Comparison of ENCODE assay signal across 8 cellular contexts in genomic region chr19:41883821-41884733, GRCh38. TPM values are rescaled to one million over a fixed set of nuclear protein-coding genes. Genes with fewer than 3 reads are reported as not detected.
DNase-seq lines count a peak whose midpoint lies in the region; ATAC-seq and TF ChIP-seq lines count a peak whose summit lies in the region.

No MANE protein-coding gene starts in this region.

- peaks cover 13% of the 10 kb centered on the region for H3K36me3 ChIP-seq in GM06990 (ENCODE audit: control insufficient read depth, insufficient read depth, low read length)
- peaks cover 10% of the 10 kb centered on the region; the same call in 1 of the 2 replicates for H3K36me3 ChIP-seq in SK-N-MC (ENCODE audit: insufficient read depth, low read length)
- H3K36me3 ChIP-seq in testis (ENCODE audit: low read depth, missing control alignments): no peaks in the 10 kb centered on the region

- intact Hi-C loops in testis (cut with DNase I; ENCODE audit: low total_unique reads): no loop called here

- ATAC-seq in omental fat pad (ENCODE audit: low FRiP score): peak; percentile 94

- peak overlapping the region; percentile 85 for H3K4me3 Mint-ChIP-seq in activated naive CD4-positive, alpha-beta T cell treated with anti-CD3 and anti-CD28 coated beads, Interleukin-2, amount 50 U/mL, for 24 hours

- DNase-seq in GM06990 (ENCODE audit: extremely low read depth, insufficient read length) (peak; percentile 98), HFF-Myc (ENCODE audit: extremely low read depth, low read depth) (peak; percentile 71), NAMALWA (ENCODE audit: low spot score) (peak; percentile 96), SK-N-MC (ENCODE audit: low read depth, low spot score) (no peak), glomerular endothelial cell (ENCODE audit: extremely low read depth, low read depth, low spot score) (peak; percentile 44), omental fat pad (ENCODE audit: low spot score) (peak; percentile 75), testis (peak; percentile 97)

- H3K9me3 ChIP-seq in SK-N-MC (ENCODE audit: low read depth, low read length) (no peaks in the 10 kb centered on the region), testis (no peaks in the 10 kb centered on the region)

- peak overlapping the region; percentile 95 for H3K4me3 ChIP-seq in GM06990 (replicated peaks; ENCODE audit: low read depth, low read length)
- H3K4me3 ChIP-seq in HFF-Myc (replicated peaks; ENCODE audit: low read depth, low read length): peak overlapping the region; percentile 82
- H3K4me3 ChIP-seq in SK-N-MC: peak overlapping the region; percentile 81
- peak overlapping the region; percentile 71 to 83 for H3K4me3 ChIP-seq in testis

- peaks cover 62% of the 10 kb centered on the region for H3K4me1 Mint-ChIP-seq in activated naive CD4-positive, alpha-beta T cell treated with anti-CD3 and anti-CD28 coated beads, Interleukin-2, amount 50 U/mL, for 24 hours

- H3K27ac Mint-ChIP-seq in activated naive CD4-positive, alpha-beta T cell treated with anti-CD3 and anti-CD28 coated beads, Interleukin-2, amount 50 U/mL, for 24 hours: peak overlapping the region; percentile 99

- H3K36me3 Mint-ChIP-seq in activated naive CD4-positive, alpha-beta T cell treated with anti-CD3 and anti-CD28 coated beads, Interleukin-2, amount 50 U/mL, for 24 hours: peaks cover 10% of the 10 kb centered on the region

- TF ChIP-seq POLR2A in testis (IDR thresholded peaks at IDR 0.05): no peak

- H3K27me3 Mint-ChIP-seq in activated naive CD4-positive, alpha-beta T cell treated with anti-CD3 and anti-CD28 coated beads, Interleukin-2, amount 50 U/mL, for 24 hours: no peaks in the 10 kb centered on the region

- H3K9me3 Mint-ChIP-seq in activated naive CD4-positive, alpha-beta T cell treated with anti-CD3 and anti-CD28 coated beads, Interleukin-2, amount 50 U/mL, for 24 hours: no peaks in the 10 kb centered on the region

- WGBS in testis, 2 donors: 0% methylated on average over 12 to 65 of the region's 66 CpGs

- H3K27ac ChIP-seq in SK-N-MC (peak overlapping the region; percentile 95), testis (no peak overlapping the region)

- peak overlapping the region; percentile 94 for H3K9ac ChIP-seq in SK-N-MC (ENCODE audit: insufficient read length)

- H3K4me1 ChIP-seq in testis: peaks cover 3% of the 10 kb centered on the region

- no peaks in the 10 kb centered on the region for H3K27me3 ChIP-seq in GM06990 (replicated peaks; ENCODE audit: control insufficient read depth, insufficient read depth, low read length)
- H3K27me3 ChIP-seq in testis: no peaks in the 10 kb centered on the region

- peak; percentile 29 for TF ChIP-seq CTCF in GM06990 (IDR thresholded peaks at IDR 0.05; ENCODE audit: insufficient read depth, low read length, poor library complexity, severe bottlenecking)
- no peak for TF ChIP-seq CTCF in HFF-Myc (IDR thresholded peaks at IDR 0.05; ENCODE audit: low read depth, low read length, missing control alignments)
- TF ChIP-seq CTCF in omental fat pad (IDR thresholded peaks at IDR 0.05): no peak
- TF ChIP-seq CTCF in testis (IDR thresholded peaks at IDR 0.05): peak in 1 of 3 experiments; percentile 11

RNA-seq across cellular contexts. Expression of gene ARHGEF1, which starts 1.1 kb away (rescaled TPM):
- total RNA-seq in glomerular endothelial cell: 94.4 and 112 TPM in 2 replicates
- 100 to 1,000 TPM in 1 of 4 donors, 10 to 100 TPM in 3; 53.1 to 129 (median 72.0) TPM for total RNA-seq in omental fat pad
- 10 to 100 TPM; 51.2 to 56.3 TPM for total RNA-seq in testis
- polyA plus RNA-seq in testis (ENCODE audit: insufficient read depth, low read depth, low replicate concordance): 33.2 TPM

RNA-seq across cellular contexts. Expression of gene CD79A, which starts 7.0 kb away (rescaled TPM):
- total RNA-seq in glomerular endothelial cell (0.47 TPM in 1 of 2 replicates, not detected in the other), omental fat pad (1 to 10 TPM in 1 of 4 donors, under 1 TPM in 1, not detected in 2; 0.72 to 1.8 TPM), testis (under 1 TPM in 1 of 2 donors, not detected in 1; 0.87 TPM)
- polyA plus RNA-seq in testis (ENCODE audit: insufficient read depth, low read depth, low replicate concordance): 3.6 TPM

RNA-seq across cellular contexts. Expression of gene RPS19, which starts 24.0 kb away (rescaled TPM):
- 1,545 and 1,877 TPM in 2 replicates for total RNA-seq in glomerular endothelial cell
- 100 to 1,000 TPM; 559 to 757 (median 617) TPM for total RNA-seq in omental fat pad
- 1,000 to 10,000 TPM in 1 of 2 donors, 100 to 1,000 TPM in 1; 869 to 1,199 TPM for total RNA-seq in testis
- 1,270 TPM for polyA plus RNA-seq in testis (ENCODE audit: insufficient read depth, low read depth, low replicate concordance)

RNA-seq across cellular contexts. Expression of gene DMRTC2, which starts 39.2 kb away (rescaled TPM):
- total RNA-seq in glomerular endothelial cell (not detected in 2 replicates), omental fat pad (not detected), testis (10 to 100 TPM; 23.1 to 55.3 TPM)
- polyA plus RNA-seq in testis (ENCODE audit: insufficient read depth, low read depth, low replicate concordance): 71.0 TPM

RNA-seq across cellular contexts. Expression of gene LYPD4, which starts 39.6 kb away (rescaled TPM):
- total RNA-seq in glomerular endothelial cell (not detected in 2 replicates), omental fat pad (not detected), testis (10 to 100 TPM; 33.6 to 68.4 TPM)
- 198 TPM for polyA plus RNA-seq in testis (ENCODE audit: insufficient read depth, low read depth, low replicate concordance)
